ENCODE assay signal across 9 cellular contexts in the genomic region with DNA sequence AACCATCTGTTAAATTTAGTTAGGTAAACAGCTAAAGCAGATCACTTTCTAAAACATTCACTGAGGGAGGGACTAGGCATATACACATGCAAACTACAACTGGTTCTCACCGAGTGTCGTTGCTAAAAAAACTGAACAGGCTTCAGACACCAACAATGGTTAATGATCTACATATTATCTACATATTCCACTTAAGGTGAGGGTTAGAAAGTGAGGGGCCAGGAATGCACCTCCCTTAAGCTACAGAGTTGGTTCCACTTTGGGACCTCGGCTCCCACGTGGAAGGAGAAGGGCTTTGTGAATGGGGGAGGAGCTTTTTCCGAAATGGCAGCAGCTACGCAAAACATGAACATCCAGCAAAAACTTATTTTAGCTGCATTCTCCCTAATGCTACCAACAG. TPM values are rescaled to one million over a fixed set of nuclear protein-coding genes. Genes with fewer than 3 reads are reported as not detected.
A peak's percentile ranks its signal among the peaks of the same experiment; 100 is the strongest.
DNase-seq lines count a peak whose midpoint lies in the region; ATAC-seq lines count a peak whose summit lies in the region.
"Had no signal": no experiment of that assay in that cellular context is flagged by ENCODE, and none has a peak within 500 bp of the region (broad histone marks: within the 10 kb centered on the region; RNA-seq: fewer than 3 reads in every experiment).

No MANE protein-coding gene starts in this region.

- no peaks in the 10 kb centered on the region for H3K9me3 ChIP-seq in HUES64 (ENCODE audit: insufficient read depth, low read depth, low read length)
- no peaks in the 10 kb centered on the region for H3K9me3 ChIP-seq in mesenchymal stem cell (ENCODE audit: control insufficient read depth, low read length)
- no peaks in the 10 kb centered on the region for H3K9me3 ChIP-seq in T-helper 17 cell (ENCODE audit: control insufficient read depth, low read length, poor library complexity, severe bottlenecking)

- peaks cover 75% of the 10 kb centered on the region for H3K4me1 ChIP-seq in HUES64 (ENCODE audit: insufficient read depth, low read length)
- peaks cover 40% of the 10 kb centered on the region for H3K4me1 ChIP-seq in mesenchymal stem cell (ENCODE audit: control insufficient read depth, insufficient read depth, low read depth, low read length)

- peak overlapping the region; percentile 81 for H3K9ac ChIP-seq in HUES64 (ENCODE audit: low read depth, low read length)
- peak overlapping the region; percentile 65 for H3K9ac ChIP-seq in mesenchymal stem cell (ENCODE audit: low read length)

- no peak overlapping the region for H2AFZ ChIP-seq in mesenchymal stem cell (ENCODE audit: low read depth, low read length)

- no peak overlapping the region for H3K4ac ChIP-seq in mesenchymal stem cell (ENCODE audit: low read depth in 1 of 2, low read length in 2 of 2)

- H4K8ac ChIP-seq in mesenchymal stem cell (ENCODE audit: low read length) = no peak overlapping the region

- H2BK5ac ChIP-seq in mesenchymal stem cell (ENCODE audit: low read depth, low read length, poor library complexity, severe bottlenecking) = no peak overlapping the region

- intact Hi-C loops in dendritic cell treated with granulocyte-macrophage colony-stimulating factor and Interleukin-4, amounts not matched to agents 40 ng/mL and 50 ng/mL, for 4 days (cut with micrococcal nuclease) = loop anchor here (10.0 kb wide), 1 partner anchor 240 kb away; no protein-coding TSS in a partner anchor

- H2BK12ac ChIP-seq in mesenchymal stem cell (ENCODE audit: low read length in 2 of 2) = no peak overlapping the region

- H3K4me3 ChIP-seq in HUES64 (ENCODE audit: low read length) = peak overlapping the region; percentile 95
- peak overlapping the region in 1 of 2 experiments; percentile 52 for H3K4me3 ChIP-seq in mesenchymal stem cell (ENCODE audit: insufficient read depth in 1 of 2, low read depth in 1 of 2, low read length in 2 of 2)

- no peak overlapping the region for H3K14ac ChIP-seq in mesenchymal stem cell (ENCODE audit: low read length in 2 of 2)

- H2BK120ac ChIP-seq in mesenchymal stem cell (ENCODE audit: low read depth, low read length) = no peak overlapping the region

- H3K27ac Mint-ChIP-seq in dendritic cell treated with granulocyte-macrophage colony-stimulating factor and Interleukin-4, amounts not matched to agents 40 ng/mL and 50 ng/mL, for 4 days = peak overlapping the region; percentile 74
- no peak overlapping the region for H3K27ac Mint-ChIP-seq in T-helper 17 cell
- H3K27ac Mint-ChIP-seq: T-helper 2 cell treated with Interferon-gamma antibody and Interleukin-4, amounts not matched to agents 5 μg/mL and 100 μg/mL, for 36 hours had no signal

- H3K23ac ChIP-seq in mesenchymal stem cell (ENCODE audit: low read length in 2 of 2) = no peak overlapping the region

- H3K18ac ChIP-seq in mesenchymal stem cell (ENCODE audit: low read depth in 1 of 2, low read length in 2 of 2) = no peak overlapping the region

- no peak overlapping the region for H4K91ac ChIP-seq in mesenchymal stem cell (ENCODE audit: low read length)

- peaks cover 16% of the 10 kb centered on the region for H3K36me3 Mint-ChIP-seq in dendritic cell treated with granulocyte-macrophage colony-stimulating factor and Interleukin-4, amounts not matched to agents 40 ng/mL and 50 ng/mL, for 4 days (ENCODE audit: low read depth)
- peaks cover 2% of the 10 kb centered on the region for H3K36me3 Mint-ChIP-seq in T-helper 17 cell (ENCODE audit: low read depth)

- no peak for ATAC-seq in T-helper 17 cell
- ATAC-seq in activated CD4-positive, CD25-positive, alpha-beta regulatory T cell treated with anti-CD3 and anti-CD28 coated beads, Interleukin-2, amount 50 U/mL, for 24 hours = no peak

- no peaks in the 10 kb centered on the region for H3K27me3 ChIP-seq in HUES64 (ENCODE audit: insufficient read depth, low read length)
- H3K27me3 ChIP-seq in mesenchymal stem cell (ENCODE audit: control insufficient read depth in 1 of 2, insufficient read depth in 1 of 2, low read length in 2 of 2) = no peaks in the 10 kb centered on the region

- peaks cover 18% of the 10 kb centered on the region for H3K36me3 ChIP-seq in HUES64 (ENCODE audit: insufficient read depth, low read length)
- H3K36me3 ChIP-seq in mesenchymal stem cell (ENCODE audit: control insufficient read depth in 1 of 2, insufficient read depth in 2 of 2, low read depth in 1 of 2, low read length in 2 of 2) = peaks cover 12 to 13% of the 10 kb centered on the region in 2 experiments

- H3K27ac ChIP-seq in HUES64 (ENCODE audit: low read depth, low read length) (peak overlapping the region; percentile 94), mesenchymal stem cell (ENCODE audit: low read length, poor library complexity, severe bottlenecking) (no peak overlapping the region)

- H3K4me3 Mint-ChIP-seq in dendritic cell treated with granulocyte-macrophage colony-stimulating factor and Interleukin-4, amounts not matched to agents 40 ng/mL and 50 ng/mL, for 4 days = peak overlapping the region; percentile 66
- H3K4me3 Mint-ChIP-seq in T-helper 17 cell = no peak overlapping the region
- H3K4me3 Mint-ChIP-seq: T-helper 2 cell treated with Interferon-gamma antibody and Interleukin-4, amounts not matched to agents 5 μg/mL and 100 μg/mL, for 36 hours had no signal

- no peaks in the 10 kb centered on the region for H3K9me3 Mint-ChIP-seq in dendritic cell treated with granulocyte-macrophage colony-stimulating factor and Interleukin-4, amounts not matched to agents 40 ng/mL and 50 ng/mL, for 4 days
- H3K9me3 Mint-ChIP-seq: T-helper 2 cell treated with Interferon-gamma antibody and Interleukin-4, amounts not matched to agents 5 μg/mL and 100 μg/mL, for 36 hours had no signal

- 2% methylated on average over 5 of the region's 6 CpGs for WGBS in HUES64
- no CpG with 5 or more reads among the region's 6 CpGs for WGBS in mesenchymal stem cell

- no peak overlapping the region for H2BK15ac ChIP-seq in mesenchymal stem cell (ENCODE audit: low read depth, poor library complexity, severe bottlenecking)

- peaks cover 5% of the 10 kb centered on the region for H3K79me1 ChIP-seq in mesenchymal stem cell (replicated peaks; ENCODE audit: low read length, poor library complexity, severe bottlenecking)

- peaks cover 75% of the 10 kb centered on the region for H3K4me1 Mint-ChIP-seq in dendritic cell treated with granulocyte-macrophage colony-stimulating factor and Interleukin-4, amounts not matched to agents 40 ng/mL and 50 ng/mL, for 4 days (ENCODE audit: low read depth)
- no peaks in the 10 kb centered on the region for H3K4me1 Mint-ChIP-seq in T-helper 17 cell

- peak; percentile 45 for DNase-seq in mesenchymal stem cell
- peak; percentile 50 for DNase-seq in superior temporal gyrus (ENCODE audit: extremely low spot score)
- DNase-seq in T-helper 1 cell = no peak
- DNase-seq in T-helper 17 cell = no peak
- DNase-seq in GM19238 (ENCODE audit: insufficient read length, low spot score) = no peak

- peak overlapping the region; percentile 14 for H3K4me2 ChIP-seq in mesenchymal stem cell (ENCODE audit: low read length, poor library complexity, severe bottlenecking)

- H2AK5ac ChIP-seq in mesenchymal stem cell (ENCODE audit: low read length, severe bottlenecking) = no peak overlapping the region

- no peaks in the 10 kb centered on the region for H3K27me3 Mint-ChIP-seq in dendritic cell treated with granulocyte-macrophage colony-stimulating factor and Interleukin-4, amounts not matched to agents 40 ng/mL and 50 ng/mL, for 4 days
- peaks cover 74% of the 10 kb centered on the region for H3K27me3 Mint-ChIP-seq in T-helper 17 cell

RNA-seq across cellular contexts. Expression of a gene that starts 5.8 kb away (rescaled TPM):
- 166 TPM for polyA plus RNA-seq in HUES64 (2013, experiment 1 of 2)
- polyA plus RNA-seq in HUES64 (2013, experiment 2 of 2) = 145 TPM
- polyA plus RNA-seq in mesenchymal stem cell (2013, experiment 1 of 2) = 58.2 TPM
- polyA plus RNA-seq in mesenchymal stem cell (2013, experiment 2 of 2) = 55.7 TPM
- total RNA-seq in T-helper 17 cell = 1 to 10 TPM; 1.3 to 1.5 TPM

Comparison
In these comparisons a context has a peak if more than half of its experiments do, and no peak if none do; other contexts are left out.
1. DNase-seq: peak in mesenchymal stem cell (single experiment) and superior temporal gyrus (single experiment); none in T-helper 1 cell (0 of 5), T-helper 17 cell (0 of 3) and GM19238 (single experiment).